Comparison of ENCODE assay signal across 23 cellular contexts in the genomic region with DNA sequence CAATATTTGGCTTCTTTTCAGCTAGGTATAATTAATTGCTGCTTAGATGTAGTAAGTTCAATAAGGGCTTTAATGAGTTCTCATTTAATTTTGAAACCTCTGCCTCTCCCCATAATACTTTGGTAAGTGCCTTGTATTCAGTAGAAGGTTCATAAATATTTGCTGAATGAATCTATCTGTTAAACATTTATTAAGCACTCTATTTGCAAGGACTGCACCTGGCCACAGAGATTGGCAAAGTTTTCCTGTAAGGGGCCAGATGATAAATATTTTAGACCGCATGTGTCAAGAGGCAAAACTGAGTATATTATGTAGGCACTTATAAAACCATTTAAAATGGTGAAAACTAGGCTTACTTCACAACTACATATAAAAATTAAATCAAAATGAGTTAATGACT. TPM values are rescaled to one million over a fixed set of nuclear protein-coding genes. Genes with fewer than 3 reads are reported as not detected.
DNase-seq lines count a peak whose midpoint lies in the region; TF ChIP-seq lines count a peak whose summit lies in the region.
"Had no signal": no experiment of that assay in that cellular context is flagged by ENCODE, and none has a peak within 500 bp of the region (broad histone marks: within the 10 kb centered on the region; RNA-seq: fewer than 3 reads in every experiment).

No MANE protein-coding gene starts in this region.

- no peaks in the 10 kb centered on the region for H3K36me3 ChIP-seq in ovary
- H3K36me3 ChIP-seq: BE2C, SJSA1 had no signal

- H3K4me1 ChIP-seq in ovary (ENCODE audit: insufficient read depth) = no peaks in the 10 kb centered on the region

- in situ Hi-C loops in ACHN (cut with HindIII; ENCODE audit: low pct_ligation_motif_present, low pct_unique_long_range_greater_than_20kb, low sequenced_read_pairs) = no loop called here

- H3K27ac ChIP-seq in ovary = no peak overlapping the region
- H3K27ac ChIP-seq: SJSA1 had no signal

- H3K27me3 Mint-ChIP-seq in nephron (ENCODE audit: low read depth) (peaks cover 4% of the 10 kb centered on the region), type B pancreatic cell (no peaks in the 10 kb centered on the region)

- H3K9me3 Mint-ChIP-seq in nephron = no peaks in the 10 kb centered on the region
- no peaks in the 10 kb centered on the region for H3K9me3 Mint-ChIP-seq in type B pancreatic cell
- H3K9me3 Mint-ChIP-seq: CD8-positive, alpha-beta memory T cell had no signal

- no peak for TF ChIP-seq CTCF in nephron (IDR thresholded peaks at IDR 0.05; ENCODE audit: unreplicated experiment in 3 of 3)
- TF ChIP-seq CTCF in type B pancreatic cell (conservative IDR thresholded peaks at IDR 0.05) = no peak
- TF ChIP-seq CTCF in ovary (IDR thresholded peaks at IDR 0.05) = no peak

- H3K27ac Mint-ChIP-seq in nephron = peak overlapping the region in 2 of 3 experiments; percentile 8 to 53
- H3K27ac Mint-ChIP-seq in type B pancreatic cell = no peak overlapping the region
- H3K27ac Mint-ChIP-seq: CD14-positive monocyte; CD8-positive, alpha-beta memory T cell had no signal

- 91 to 99% (median 98%) methylated on average over 1 of the region's 1 CpG for WGBS in ovary, 3 donors

- H3K9me3 ChIP-seq in ovary = no peaks in the 10 kb centered on the region
- H3K9me3 ChIP-seq: SJSA1 had no signal

- H3K4me1 Mint-ChIP-seq in nephron (peaks cover 37% of the 10 kb centered on the region), type B pancreatic cell (ENCODE audit: unreplicated experiment) (peaks cover 16% of the 10 kb centered on the region)
- H3K4me1 Mint-ChIP-seq: CD14-positive monocyte; CD8-positive, alpha-beta memory T cell had no signal

- intact Hi-C loops in ovary (cut with DNase I) = no loop called here

- H3K4me3 ChIP-seq in ovary = no peak overlapping the region
- H3K4me3 ChIP-seq: K562, SJSA1 had no signal

- DNase-seq in ACHN (peak; percentile 39), DMS53 treated with DMSO at 0.1 percent for 48 hours (lab: John Stamatoyannopoulos, UW; ENCODE audit: unreplicated experiment) (peak; percentile 9), glomerular visceral epithelial cell (ENCODE audit: extremely low spot score) (peak; percentile 27), type B pancreatic cell (ENCODE audit: extremely low spot score, unreplicated experiment) (no peak), ovary (no peak), NCI-H2227 (lab: John Stamatoyannopoulos, UW; ENCODE audit: unreplicated experiment) (no peak)
- DNase-seq: BE2C; Calu3; CD8-positive, alpha-beta memory T cell; H7; Kasumi-1; NCI-H1092 treated with DMSO at 0.1 percent for 48 hours; NCI-H146; NCI-H2029; NCI-H446 treated with DMSO at 0.1 percent for 48 hours; NCI-H526 treated with DMSO at 0.1 percent for 48 hours; Right ventricle myocardium superior; RPMI8226 had no signal

- H3K36me3 Mint-ChIP-seq in nephron (ENCODE audit: low read depth) = no peaks in the 10 kb centered on the region
- H3K36me3 Mint-ChIP-seq in type B pancreatic cell = no peaks in the 10 kb centered on the region
- H3K36me3 Mint-ChIP-seq: CD14-positive monocyte; CD8-positive, alpha-beta memory T cell had no signal

- H3K4me3 Mint-ChIP-seq in nephron (no peak overlapping the region), type B pancreatic cell (no peak overlapping the region)
- H3K4me3 Mint-ChIP-seq: CD14-positive monocyte; CD8-positive, alpha-beta memory T cell had no signal

- no peaks in the 10 kb centered on the region for H3K27me3 ChIP-seq in ovary
- H3K27me3 ChIP-seq: BE2C, SJSA1 had no signal

- no peak for TF ChIP-seq EP300 in ovary (IDR thresholded peaks at IDR 0.05)

- no peak for TF ChIP-seq POLR2A in ovary (IDR thresholded peaks at IDR 0.05)

RNA-seq across cellular contexts. Expression of a gene that starts 19.0 kb away (rescaled TPM):
- total RNA-seq in type B pancreatic cell (ENCODE audit: low replicate concordance) (1.4 TPM in 1 of 2 replicates, not detected in the other), ovary (1 to 10 TPM; 4.9 to 9.9 (median 7.6) TPM)
- polyA plus RNA-seq in ovary = 1 to 10 TPM; 6.5 to 9.2 TPM
- total RNA-seq: Calu3; CD8-positive, alpha-beta memory T cell; HT1080 had no signal
- polyA plus RNA-seq: CD14-positive monocyte; CD8-positive, alpha-beta memory T cell had no signal

Comparison
In these comparisons a context has a peak if more than half of its experiments do, and no peak if none do; other contexts are left out.
1. DNase-seq: peak in ACHN (single experiment), DMS53 treated with DMSO at 0.1 percent for 48 hours (single experiment) and glomerular visceral epithelial cell (single experiment); none in type B pancreatic cell (single experiment), ovary (0 of 5) and NCI-H2227 (single experiment).